ENCODE assay signal across 8 cellular contexts in genomic region chr20:16729565-16730460, GRCh38. TPM values are rescaled to one million over a fixed set of nuclear protein-coding genes. Genes with fewer than 3 reads are reported as not detected.
DNase-seq lines count a peak whose midpoint lies in the region; ATAC-seq lines count a peak whose summit lies in the region.

SNRPB2 (plus strand) TSS chr20:16730026; CDS start chr20:16731703, 1,677 bp downstream.

- H3K27me3 Mint-ChIP-seq in dendritic cell treated with granulocyte-macrophage colony-stimulating factor and Interleukin-4, amounts not matched to agents 40 ng/mL and 50 ng/mL, for 4 days: peaks cover 36% of the 10 kb centered on the region

- peaks cover 26% of the 10 kb centered on the region for H3K4me1 Mint-ChIP-seq in dendritic cell treated with granulocyte-macrophage colony-stimulating factor and Interleukin-4, amounts not matched to agents 40 ng/mL and 50 ng/mL, for 4 days (ENCODE audit: low read depth)

- H3K9me3 Mint-ChIP-seq in dendritic cell treated with granulocyte-macrophage colony-stimulating factor and Interleukin-4, amounts not matched to agents 40 ng/mL and 50 ng/mL, for 4 days: peaks cover 10% of the 10 kb centered on the region

- H3K4me3 ChIP-seq in BLaER1: peak within 1 kb of the TSS; percentile 87

- peaks cover 48% of the 10 kb centered on the region for H3K36me3 Mint-ChIP-seq in dendritic cell treated with granulocyte-macrophage colony-stimulating factor and Interleukin-4, amounts not matched to agents 40 ng/mL and 50 ng/mL, for 4 days (ENCODE audit: low read depth)

- no peaks in the 10 kb centered on the region for H3K27me3 ChIP-seq in BLaER1

- peak within 1 kb of the TSS; percentile 95 for H3K4me2 ChIP-seq in BLaER1

- peak within 1 kb of the TSS; percentile 92 for H3K27ac ChIP-seq in BLaER1

- H3K4me3 Mint-ChIP-seq in dendritic cell treated with granulocyte-macrophage colony-stimulating factor and Interleukin-4, amounts not matched to agents 40 ng/mL and 50 ng/mL, for 4 days: peak within 1 kb of the TSS; percentile 97

- DNase-seq in NCI-H69 (lab: John Stamatoyannopoulos, UW) (peak; percentile 99), left lobe of liver (ENCODE audit: low spot score) (peak; percentile 94)
- peak; percentile 87 for DNase-seq in activated CD4-positive, alpha-beta T cell treated with anti-CD3 and anti-CD28 coated beads, Interleukin-2, amount 50 U/mL, for 1 hour
- peak; percentile 89 for DNase-seq in stimulated activated CD4-positive, alpha-beta T cell treated with anti-CD3 and anti-CD28 coated beads, Interleukin-2, amount 100 ng/mL, for 4 hours (ENCODE audit: low read depth)

- H3K9me3 ChIP-seq in BLaER1: peaks cover 4% of the 10 kb centered on the region; the same call in 1 of the 2 replicates

- peak within 1 kb of the TSS; percentile 99 for H3K27ac Mint-ChIP-seq in dendritic cell treated with granulocyte-macrophage colony-stimulating factor and Interleukin-4, amounts not matched to agents 40 ng/mL and 50 ng/mL, for 4 days

- intact Hi-C loops in dendritic cell treated with granulocyte-macrophage colony-stimulating factor and Interleukin-4, amounts not matched to agents 40 ng/mL and 50 ng/mL, for 4 days (cut with micrococcal nuclease): loop anchor here (1.0 to 10.0 kb wide), 3 partner anchors 157 to 1555 kb away; partner anchors contain the start of genes KAT14, KIF16B, PET117 and ZNF133

- peaks cover 18% of the 10 kb centered on the region for H3K4me1 ChIP-seq in BLaER1

- peak; percentile 97 for ATAC-seq in GM19328 (IDR thresholded peaks at IDR 0.05; ENCODE audit: unreplicated experiment)
- ATAC-seq in HG03520 (IDR thresholded peaks at IDR 0.05; ENCODE audit: unreplicated experiment): peak; percentile 98
- ATAC-seq in left lobe of liver: peak; percentile 100

- peaks cover 29% of the 10 kb centered on the region for H3K36me3 ChIP-seq in BLaER1

- peaks cover 40% of the 10 kb centered on the region for H4K20me1 ChIP-seq in BLaER1

- H3K9ac ChIP-seq in BLaER1: peak within 1 kb of the TSS; percentile 95

RNA-seq across cellular contexts. Expression of gene SNRPB2, which starts in this region (rescaled TPM):
- total RNA-seq in left lobe of liver: 11.0 TPM

Comparison
In these comparisons a context has a peak if more than half of its experiments do, and no peak if none do; other contexts are left out.
1. Peak in every context shown above with its lines: DNase-seq, ATAC-seq, H3K4me3 ChIP-seq and H3K27ac ChIP-seq.